ENCODE assay signal across 19 cellular contexts in genomic region chr14:99875421-99875820, GRCh38.
DNase-seq lines count a peak whose midpoint lies in the region; ATAC-seq and TF ChIP-seq lines count a peak whose summit lies in the region.
"Had no signal": no experiment of that assay in that cellular context is flagged by ENCODE, and none has a peak within 500 bp of the region (broad histone marks: within the 10 kb centered on the region; RNA-seq: fewer than 3 reads in every experiment).

No MANE protein-coding gene starts in this region.

- no peak overlapping the region for H4K91ac ChIP-seq in mesenchymal stem cell (ENCODE audit: low read length)

- H3K27me3 ChIP-seq in BLaER1 (no peaks in the 10 kb centered on the region), mesenchymal stem cell (ENCODE audit: control insufficient read depth in 1 of 2, insufficient read depth in 1 of 2, low read length in 2 of 2) (no peaks in the 10 kb centered on the region)
- H3K27me3 ChIP-seq: SJSA1 had no signal

- no peak for TF ChIP-seq CTCF in choroid plexus epithelial cell (conservative IDR thresholded peaks at IDR 0.05; ENCODE audit: low read depth, low read length)

- no peak overlapping the region for H3K9ac ChIP-seq in BLaER1
- H3K9ac ChIP-seq in mesenchymal stem cell (ENCODE audit: low read length), result peak overlapping the region; percentile 4

- no peak overlapping the region for H2AK5ac ChIP-seq in mesenchymal stem cell (ENCODE audit: low read length, severe bottlenecking)

- WGBS in mesenchymal stem cell, result 90% methylated on average over 6 of the region's 6 CpGs

- no peak overlapping the region for H3K4ac ChIP-seq in mesenchymal stem cell (ENCODE audit: low read depth in 1 of 2, low read length in 2 of 2)

- peak; percentile 83 for DNase-seq in NCI-H2227 treated with DMSO at 0.1 percent for 48 hours (lab: John Stamatoyannopoulos, UW)
- peak; percentile 15 for DNase-seq in choroid plexus epithelial cell (ENCODE audit: low read depth)
- no peak for DNase-seq in mesenchymal stem cell
- DNase-seq in NCI-H146 (lab: John Stamatoyannopoulos, UW), result no peak
- DNase-seq in posterior cingulate gyrus, result no peak
- DNase-seq: C1 segment of cervical spinal cord, GF-D8, H7, IMR-90, Kasumi-1, MM.1S, NCI-H1105, NCI-H1694 treated with DMSO at 0.1 percent for 48 hours, NCI-H2107, NCI-H446 had no signal

- no peak overlapping the region for H2BK120ac ChIP-seq in mesenchymal stem cell (ENCODE audit: low read depth, low read length)

- H3K18ac ChIP-seq in mesenchymal stem cell (ENCODE audit: low read depth in 1 of 2, low read length in 2 of 2), result no peak overlapping the region

- H2BK15ac ChIP-seq in mesenchymal stem cell (ENCODE audit: low read depth, poor library complexity, severe bottlenecking), result no peak overlapping the region

- intact Hi-C loops in posterior cingulate gyrus (cut with DNase I), result loop anchor here (5.0 to 10.0 kb wide), 2 partner anchors 53 to 361 kb away; no protein-coding TSS in a partner anchor

- H3K79me1 ChIP-seq in mesenchymal stem cell (replicated peaks; ENCODE audit: low read length, poor library complexity, severe bottlenecking), result peaks cover 4% of the 10 kb centered on the region

- no peak for ATAC-seq in HG03097 (IDR thresholded peaks at IDR 0.05; ENCODE audit: low FRiP score, unreplicated experiment)
- no peak for ATAC-seq in GM18502 (IDR thresholded peaks at IDR 0.05; ENCODE audit: poor library complexity, unreplicated experiment)

- H3K27ac ChIP-seq in BLaER1, result no peak overlapping the region
- H3K27ac ChIP-seq in mesenchymal stem cell (ENCODE audit: low read length, poor library complexity, severe bottlenecking), result no peak overlapping the region
- H3K27ac ChIP-seq: SJSA1 had no signal

- H3K4me1 ChIP-seq in BLaER1 (peaks cover 16% of the 10 kb centered on the region), mesenchymal stem cell (ENCODE audit: control insufficient read depth, insufficient read depth, low read depth, low read length) (peaks cover 2% of the 10 kb centered on the region)

- no peak overlapping the region for H4K8ac ChIP-seq in mesenchymal stem cell (ENCODE audit: low read length)

- no peak overlapping the region for H2BK12ac ChIP-seq in mesenchymal stem cell (ENCODE audit: low read length in 2 of 2)

- no peak overlapping the region for H3K23ac ChIP-seq in mesenchymal stem cell (ENCODE audit: low read length in 2 of 2)

- H3K4me2 ChIP-seq in BLaER1 (peak overlapping the region; percentile 27), mesenchymal stem cell (ENCODE audit: low read length, poor library complexity, severe bottlenecking) (no peak overlapping the region)

- no peak overlapping the region for H3K14ac ChIP-seq in mesenchymal stem cell (ENCODE audit: low read length in 2 of 2)

- no peaks in the 10 kb centered on the region for H3K9me3 ChIP-seq in BLaER1
- H3K9me3 ChIP-seq in mesenchymal stem cell (ENCODE audit: control insufficient read depth, low read length), result no peaks in the 10 kb centered on the region
- H3K9me3 ChIP-seq: SJSA1 had no signal

- H2BK5ac ChIP-seq in mesenchymal stem cell (ENCODE audit: low read depth, low read length, poor library complexity, severe bottlenecking), result no peak overlapping the region

- no peaks in the 10 kb centered on the region for H4K20me1 ChIP-seq in BLaER1

- no peak overlapping the region for H2AFZ ChIP-seq in mesenchymal stem cell (ENCODE audit: low read depth, low read length)

- H3K4me3 ChIP-seq in BLaER1 (no peak overlapping the region), choroid plexus epithelial cell (ENCODE audit: low read depth, low read length) (no peak overlapping the region), mesenchymal stem cell (ENCODE audit: insufficient read depth in 1 of 2, low read depth in 1 of 2, low read length in 2 of 2) (no peak overlapping the region)
- H3K4me3 ChIP-seq: SJSA1 had no signal

- H3K36me3 ChIP-seq in BLaER1, result no peaks in the 10 kb centered on the region
- H3K36me3 ChIP-seq in mesenchymal stem cell (ENCODE audit: control insufficient read depth in 1 of 2, insufficient read depth in 2 of 2, low read depth in 1 of 2, low read length in 2 of 2), result no peaks in the 10 kb centered on the region

Comparison
In these comparisons a context has a peak if more than half of its experiments do, and no peak if none do; other contexts are left out.
1. DNase-seq: peak in NCI-H2227 treated with DMSO at 0.1 percent for 48 hours (single experiment) and choroid plexus epithelial cell (single experiment); none in mesenchymal stem cell (single experiment), NCI-H146 (single experiment) and posterior cingulate gyrus (0 of 10).